Comparison of ENCODE assay signal across 14 cellular contexts in the genomic region with DNA sequence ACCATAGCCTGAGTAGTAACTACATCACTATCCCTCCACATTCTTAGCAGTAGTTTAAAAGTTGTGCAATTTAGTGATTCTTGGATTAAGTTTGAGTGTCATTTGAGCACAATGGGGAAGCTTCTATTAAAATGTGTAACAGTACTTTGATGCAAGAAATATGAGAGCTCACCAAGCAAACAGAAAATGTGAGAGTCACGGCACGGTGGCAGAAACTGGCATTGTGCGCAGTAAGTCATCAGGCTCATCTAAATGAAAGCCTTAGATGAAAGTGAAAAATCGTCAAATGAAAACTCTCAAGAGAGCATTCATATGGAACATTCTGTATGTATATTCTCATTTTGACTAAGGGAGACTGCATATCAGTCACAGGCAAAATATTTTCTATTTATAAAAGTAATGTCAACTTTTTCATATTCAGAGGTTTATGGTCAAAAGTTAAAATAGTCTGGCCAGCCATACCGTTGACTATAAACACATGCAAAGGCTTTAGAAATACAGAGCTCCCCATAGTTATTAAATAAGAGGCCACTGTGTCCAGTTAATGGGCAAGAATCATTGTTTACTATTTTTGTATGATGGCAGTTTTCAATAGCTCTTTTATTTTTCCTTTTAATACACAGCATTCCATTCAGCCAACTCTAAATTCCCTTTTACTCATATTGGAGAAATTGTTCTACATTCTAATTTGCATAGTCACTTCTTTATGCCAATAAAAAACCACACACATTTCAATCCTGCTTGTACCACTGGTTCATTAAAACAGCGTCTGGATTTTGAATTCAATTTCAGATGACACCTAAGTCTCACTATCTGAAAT.
DNase-seq lines count a peak whose midpoint lies in the region; ATAC-seq and TF ChIP-seq lines count a peak whose summit lies in the region.
"Had no signal": no experiment of that assay in that cellular context is flagged by ENCODE, and none has a peak within 500 bp of the region (broad histone marks: within the 10 kb centered on the region; RNA-seq: fewer than 3 reads in every experiment).

No MANE protein-coding gene starts in this region.

- TF ChIP-seq CTCF in CD4-positive, alpha-beta T cell (IDR thresholded peaks at IDR 0.05): no peak
- TF ChIP-seq CTCF in foreskin keratinocyte (conservative IDR thresholded peaks at IDR 0.05): no peak

- H3K4me1 ChIP-seq in foreskin keratinocyte: no peaks in the 10 kb centered on the region

- no peak overlapping the region for H3K4me3 Mint-ChIP-seq in CD4-positive, alpha-beta T cell
- H3K4me3 Mint-ChIP-seq: activated naive CD8-positive, alpha-beta T cell treated with anti-CD3 and anti-CD28 coated beads for 36 hours; natural killer cell had no signal

- intact Hi-C loops in CD4-positive, alpha-beta T cell (cut with DNase I, micrococcal nuclease): no loop called here

- no peaks in the 10 kb centered on the region for H3K4me1 Mint-ChIP-seq in CD4-positive, alpha-beta T cell (ENCODE audit: low read depth)
- H3K4me1 Mint-ChIP-seq: activated naive CD8-positive, alpha-beta T cell treated with anti-CD3 and anti-CD28 coated beads for 36 hours; natural killer cell had no signal

- no peaks in the 10 kb centered on the region for H3K9me3 ChIP-seq in CD4-positive, alpha-beta T cell (ENCODE audit: control insufficient read depth, low read length)
- H3K9me3 ChIP-seq: testis had no signal

- POLR2A ChIA-PET in CD4-positive, alpha-beta T cell (lab: Charles Lee): no interaction called here

- H3K27ac ChIP-seq in cingulate gyrus (ENCODE audit: low read depth, low read length): peak overlapping the region; percentile 66
- H3K27ac ChIP-seq in CD4-positive, alpha-beta T cell (ENCODE audit: low read depth, low read length): no peak overlapping the region
- H3K27ac ChIP-seq in foreskin keratinocyte: no peak overlapping the region
- H3K27ac ChIP-seq: testis had no signal

- DNase-seq in NCI-H187 (lab: John Stamatoyannopoulos, UW) (no peak), foreskin keratinocyte (no peak), HUDEP-2 (lab: John Stamatoyannopoulos, UW; ENCODE audit: unreplicated experiment in 76 of 76) (no peak)
- no peak for DNase-seq in CD4-positive, alpha-beta T cell
- DNase-seq: activated naive CD8-positive, alpha-beta T cell treated with anti-CD3 and anti-CD28 coated beads for 36 hours; AML-193; effector CD4-positive, alpha-beta T cell; natural killer cell; NCI-H146; testis had no signal

- H3K27ac Mint-ChIP-seq in CD4-positive, alpha-beta T cell: no peak overlapping the region
- H3K27ac Mint-ChIP-seq: activated naive CD8-positive, alpha-beta T cell treated with anti-CD3 and anti-CD28 coated beads for 36 hours; natural killer cell had no signal

- H3K27me3 Mint-ChIP-seq in CD4-positive, alpha-beta T cell: no peaks in the 10 kb centered on the region
- H3K27me3 Mint-ChIP-seq: activated naive CD8-positive, alpha-beta T cell treated with anti-CD3 and anti-CD28 coated beads for 36 hours had no signal

- ATAC-seq in GM18502 (IDR thresholded peaks at IDR 0.05; ENCODE audit: poor library complexity, unreplicated experiment): peak; percentile 98
- ATAC-seq in GM21619 (IDR thresholded peaks at IDR 0.05; ENCODE audit: unreplicated experiment): peak; percentile 95
- peak; percentile 81 for ATAC-seq in HG03159 (IDR thresholded peaks at IDR 0.05; ENCODE audit: unreplicated experiment)
- ATAC-seq in CD4-positive, alpha-beta T cell (ENCODE audit: poor library complexity): no peak
- ATAC-seq in foreskin keratinocyte: no peak
- ATAC-seq: natural killer cell had no signal

- CTCF ChIA-PET in CD4-positive, alpha-beta T cell (lab: Charles Lee): no interaction called here

- H3K27me3 ChIP-seq in CD4-positive, alpha-beta T cell (ENCODE audit: control insufficient read depth, insufficient read depth, low read length): no peaks in the 10 kb centered on the region
- no peaks in the 10 kb centered on the region for H3K27me3 ChIP-seq in foreskin keratinocyte
- H3K27me3 ChIP-seq: testis had no signal

- H3K36me3 Mint-ChIP-seq in CD4-positive, alpha-beta T cell (ENCODE audit: low read depth): no peaks in the 10 kb centered on the region
- H3K36me3 Mint-ChIP-seq: activated naive CD8-positive, alpha-beta T cell treated with anti-CD3 and anti-CD28 coated beads for 36 hours had no signal

- peaks cover 3% of the 10 kb centered on the region for H3K9me3 Mint-ChIP-seq in CD4-positive, alpha-beta T cell
- H3K9me3 Mint-ChIP-seq: activated naive CD8-positive, alpha-beta T cell treated with anti-CD3 and anti-CD28 coated beads for 36 hours had no signal

Comparison
In these comparisons a context has a peak if more than half of its experiments do, and no peak if none do; other contexts are left out.
1. ATAC-seq: peak in GM18502 (single experiment), GM21619 (single experiment) and HG03159 (single experiment); none in CD4-positive, alpha-beta T cell (single experiment) and foreskin keratinocyte (single experiment).